8 cellular contexts compared by ENCODE assay signal in the genomic region with DNA sequence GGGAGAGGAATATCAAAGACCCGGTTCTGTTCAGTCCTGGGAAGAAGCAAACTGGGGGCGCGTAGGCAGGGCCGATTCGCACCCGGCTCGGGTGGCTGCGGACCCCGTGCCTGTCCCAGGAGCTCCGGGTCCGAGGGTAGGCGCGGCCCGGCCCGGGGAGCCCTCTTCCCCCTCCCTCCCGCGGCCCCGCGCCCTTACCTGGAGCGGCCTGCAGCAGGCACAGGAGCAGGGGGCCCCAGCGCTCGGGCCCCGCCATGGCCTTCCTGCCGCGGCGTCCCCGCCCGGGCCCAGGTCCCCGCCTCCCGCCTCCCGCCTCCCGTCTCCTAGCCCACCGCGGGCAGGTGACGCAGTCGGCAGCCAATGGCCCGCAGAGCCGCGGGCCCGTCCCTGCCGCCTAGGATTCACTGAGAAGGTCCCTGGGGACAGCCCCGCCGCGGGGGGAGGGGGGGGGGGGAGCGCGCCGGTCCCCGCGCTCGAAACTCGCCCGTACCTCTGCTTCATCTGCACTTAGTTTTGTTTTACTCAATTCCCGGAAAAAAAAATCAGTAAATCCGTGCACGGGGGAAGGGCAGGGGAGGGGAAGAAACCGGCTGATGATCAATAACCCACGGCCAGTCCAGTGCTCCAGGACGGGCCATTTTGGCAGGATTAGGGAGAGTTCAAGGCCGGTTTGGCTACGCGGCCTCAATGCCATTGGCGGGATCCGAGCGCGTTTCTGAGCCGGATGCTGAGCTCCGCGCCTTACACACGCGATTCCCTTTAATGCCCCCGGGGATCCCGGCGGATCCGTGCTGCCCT. TPM values are rescaled to one million over a fixed set of nuclear protein-coding genes. Genes with fewer than 3 reads are reported as not detected.
A peak's percentile ranks its signal among the peaks of the same experiment; 100 is the strongest.
DNase-seq lines count a peak whose midpoint lies in the region; ATAC-seq and TF ChIP-seq lines count a peak whose summit lies in the region.

Gene IFNLR1 (minus strand): TSS at position 297 of the 798 bp plus-strand sequence. CDS start 41 bp downstream, at position 256.

- no peaks in the 10 kb centered on the region for H4K20me1 ChIP-seq in OCI-LY7 (ENCODE audit: insufficient read depth, low read length)

- peaks cover 48% of the 10 kb centered on the region for H3K79me2 ChIP-seq in OCI-LY7 (ENCODE audit: insufficient read depth, low read depth, low read length)

- POLR2A ChIA-PET in OCI-LY7 (lab: Charles Lee): interaction anchor here (0.6 to 3.0 kb wide), 11 partner anchors 9 to 1122 kb away, joined by 3 to 11 read pairs (median 4); no protein-coding TSS in a partner anchor

- H3K4me1 Mint-ChIP-seq in CD4-positive, CD25-positive, alpha-beta regulatory T cell: peaks cover 14 to 48% (median 32%) of the 10 kb centered on the region in 4 donors

- peak within 1 kb of the TSS; percentile 66 for H3K4me3 ChIP-seq in CD4-positive, CD25-positive, alpha-beta regulatory T cell (ENCODE audit: low read depth, low read length)
- H3K4me3 ChIP-seq in OCI-LY7 (ENCODE audit: low read depth, low read length, poor library complexity, severe bottlenecking) (peak within 1 kb of the TSS; percentile 97), retinal pigment epithelial cell (ENCODE audit: low read length) (peak within 1 kb of the TSS; percentile 70), aorta (ENCODE audit: low read length in 2 of 2) (peak within 1 kb of the TSS; percentile 30 to 51)

- H3K27me3 ChIP-seq in CD4-positive, CD25-positive, alpha-beta regulatory T cell (ENCODE audit: control insufficient read depth, insufficient read depth, low read length): no peaks in the 10 kb centered on the region
- H3K27me3 ChIP-seq in aorta (ENCODE audit: control insufficient read depth in 1 of 2, insufficient read depth in 2 of 2, low read length in 1 of 2): no peaks in the 10 kb centered on the region

- intact Hi-C loops in OCI-LY7 (cut with micrococcal nuclease; ENCODE audit: unreplicated experiment): loop anchor here (5.0 kb wide), 3 partner anchors 230 to 455 kb away; partner anchors contain the start of genes PNRC2, RCAN3 and SRRM1
- intact Hi-C loops in left cardiac atrium (cut with DNase I): loop anchor here in 1 of 2 donors (10.0 kb wide), 1 partner anchor 112 kb away; no protein-coding TSS in a partner anchor
- intact Hi-C loops in aorta (cut with DNase I): no loop called here

- BruUV-seq in OCI-LY7 (replicated peaks; lab: Mats Ljungman, UMichigan): TSS peak; percentile 75

- CTCF ChIA-PET in OCI-LY7 (lab: Charles Lee; ENCODE audit: unreplicated experiment): interaction anchor here (1.2 to 1.5 kb wide), 3 partner anchors 12 to 39 kb away, joined by 3 to 4 read pairs (median 3); no protein-coding TSS in a partner anchor

- peak within 1 kb of the TSS; percentile 85 to 94 (median 90) for H3K4me3 Mint-ChIP-seq in CD4-positive, CD25-positive, alpha-beta regulatory T cell

- H3K27ac ChIP-seq in CD4-positive, CD25-positive, alpha-beta regulatory T cell (ENCODE audit: insufficient read depth, low read length, poor library complexity, severe bottlenecking): peak within 1 kb of the TSS; percentile 19
- peak within 1 kb of the TSS; percentile 100 for H3K27ac ChIP-seq in OCI-LY7 (ENCODE audit: low read depth, low read length, poor library complexity, severe bottlenecking)
- H3K27ac ChIP-seq in aorta (ENCODE audit: low read depth in 1 of 2, low read length in 2 of 2): no peak within 1 kb of the TSS

- H3K36me3 Mint-ChIP-seq in CD4-positive, CD25-positive, alpha-beta regulatory T cell: no peaks in the 10 kb centered on the region

- peak; percentile 28 to 73 (median 68) for DNase-seq in CD4-positive, CD25-positive, alpha-beta regulatory T cell
- DNase-seq in OCI-LY7 (ENCODE audit: low spot score) (peak; percentile 91), left cardiac atrium (peak; percentile 62), retinal pigment epithelial cell (ENCODE audit: low read depth) (no peak), aorta (peak; percentile 63 to 77), UCSD-AML1 (lab: John Stamatoyannopoulos, UW; ENCODE audit: unreplicated experiment) (no peak)
- DNase-seq in activated naive CD4-positive, alpha-beta T cell treated with Interleukin-2 at 50 U/mL for 16 hours: peak; percentile 80

- H3K4me1 ChIP-seq in CD4-positive, CD25-positive, alpha-beta regulatory T cell (ENCODE audit: control insufficient read depth, insufficient read depth, low read length, poor library complexity, severe bottlenecking): peaks cover 29% of the 10 kb centered on the region
- H3K4me1 ChIP-seq in OCI-LY7 (ENCODE audit: insufficient read depth, low read length, poor library complexity, severe bottlenecking) (peaks cover 81% of the 10 kb centered on the region), aorta (ENCODE audit: control insufficient read depth in 1 of 2, insufficient read depth in 2 of 2, low read length in 2 of 2) (no peaks in the 10 kb centered on the region)

- no peaks in the 10 kb centered on the region for H3K27me3 Mint-ChIP-seq in CD4-positive, CD25-positive, alpha-beta regulatory T cell

- H3K9me3 Mint-ChIP-seq in CD4-positive, CD25-positive, alpha-beta regulatory T cell: peaks cover 0 to 2% (median 0%) of the 10 kb centered on the region in 7 donors

- H3K27ac Mint-ChIP-seq in CD4-positive, CD25-positive, alpha-beta regulatory T cell: peak within 1 kb of the TSS in 2 of 3 donors; percentile 77 to 89

- TF ChIP-seq CTCF in OCI-LY7 (conservative IDR thresholded peaks at IDR 0.05; ENCODE audit: low read length) (no peak), retinal pigment epithelial cell (conservative IDR thresholded peaks at IDR 0.05; ENCODE audit: low read depth, low read length) (no peak)

- no peaks in the 10 kb centered on the region for H3K9me3 ChIP-seq in CD4-positive, CD25-positive, alpha-beta regulatory T cell (ENCODE audit: control insufficient read depth in 2 of 2, low read length in 2 of 2)
- no peaks in the 10 kb centered on the region for H3K9me3 ChIP-seq in OCI-LY7 (ENCODE audit: low read length)
- no peaks in the 10 kb centered on the region for H3K9me3 ChIP-seq in aorta (ENCODE audit: control insufficient read depth, low read length)

- 1% methylated on average over 44 to 74 of the region's 74 CpGs for WGBS in aorta, 2 donors

- no peaks in the 10 kb centered on the region for H3K9me2 ChIP-seq in OCI-LY7 (ENCODE audit: insufficient read depth, low read length)

- H3K4me2 ChIP-seq in OCI-LY7 (ENCODE audit: low read length): peak within 1 kb of the TSS; percentile 90

- peak within 1 kb of the TSS; percentile 62 for H2AFZ ChIP-seq in OCI-LY7 (ENCODE audit: low read length)

- H3K36me3 ChIP-seq in CD4-positive, CD25-positive, alpha-beta regulatory T cell (ENCODE audit: control insufficient read depth, insufficient read depth, low read length): no peaks in the 10 kb centered on the region
- H3K36me3 ChIP-seq in OCI-LY7 (ENCODE audit: insufficient read depth, low read length) (peaks cover 31% of the 10 kb centered on the region), aorta (ENCODE audit: control insufficient read depth in 1 of 2, insufficient read depth in 2 of 2, low read length in 1 of 2) (no peaks in the 10 kb centered on the region)

- peak; percentile 41 to 48 for ATAC-seq in CD4-positive, CD25-positive, alpha-beta regulatory T cell (ENCODE audit: low read depth in 2 of 2)
- peak; percentile 22 for ATAC-seq in HG02610 (IDR thresholded peaks at IDR 0.05; ENCODE audit: unreplicated experiment)
- peak; percentile 89 to 93 for ATAC-seq in left cardiac atrium
- ATAC-seq in aorta (ENCODE audit: low FRiP score): peak; percentile 76

RNA-seq across cellular contexts. Expression of gene IFNLR1, which starts in this region (rescaled TPM):
- 2.8 TPM for total RNA-seq in CD4-positive, CD25-positive, alpha-beta regulatory T cell
- 1 to 10 TPM in 1 of 4 donors, under 1 TPM in 3; 0.36 to 1.4 (median 0.59) TPM for polyA plus RNA-seq in CD4-positive, CD25-positive, alpha-beta regulatory T cell
- total RNA-seq in OCI-LY7 (2014; rRNA removed; shearing (Covaris generic)): 24.6 and 29.4 TPM in 2 replicates
- total RNA-seq in OCI-LY7 (2022) (30.5 and 31.7 TPM in 2 replicates), left cardiac atrium (1 to 10 TPM; 4.0 to 5.9 TPM), aorta (under 1 TPM; 0.23 to 0.42 TPM)
- polyA plus RNA-seq in aorta: 1 to 10 TPM in 1 of 2 donors, under 1 TPM in 1; 0.15 to 1.9 TPM

Comparison
In these comparisons a context has a peak if more than half of its experiments do, and no peak if none do; other contexts are left out.
1. ATAC-seq: peak in every context shown above with its lines; median percentile 91 in left cardiac atrium; 76 in aorta; 44 in CD4-positive, CD25-positive, alpha-beta regulatory T cell; 22 in HG02610.
2. DNase-seq: peak in CD4-positive, CD25-positive, alpha-beta regulatory T cell (3 of 3), OCI-LY7 (single experiment), activated naive CD4-positive, alpha-beta T cell treated with Interleukin-2 at 50 U/mL for 16 hours (single experiment), left cardiac atrium (single experiment) and aorta (2 of 2); none in retinal pigment epithelial cell (single experiment) and UCSD-AML1 (single experiment).
3. H3K27ac ChIP-seq: peak in CD4-positive, CD25-positive, alpha-beta regulatory T cell (single experiment) and OCI-LY7 (single experiment); none in aorta (0 of 2).
4. H3K4me3 ChIP-seq: peak in every context shown above with its lines; median percentile 97 in OCI-LY7; 70 in retinal pigment epithelial cell; 66 in CD4-positive, CD25-positive, alpha-beta regulatory T cell; 40 in aorta.